Comparison of ENCODE assay signal across 18 cellular contexts in the genomic region with DNA sequence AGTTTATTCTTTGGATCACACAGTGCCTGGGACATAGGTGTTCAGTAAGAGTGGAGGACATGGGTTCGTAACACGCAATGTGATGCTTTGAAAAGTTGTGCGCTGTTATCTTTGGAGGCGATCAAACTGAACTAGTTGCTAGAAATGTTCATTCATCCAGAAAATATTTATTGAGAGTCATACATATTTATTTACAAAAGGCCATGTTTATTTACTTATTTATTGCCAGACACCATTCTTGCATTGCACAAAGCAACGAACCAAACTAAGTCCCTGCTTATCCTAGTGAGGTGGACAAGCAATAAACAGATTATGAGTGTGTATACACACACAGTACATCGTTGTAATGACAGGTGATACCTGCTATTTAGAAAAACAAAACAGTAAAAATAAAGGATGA. TPM values are rescaled to one million over a fixed set of nuclear protein-coding genes. Genes with fewer than 3 reads are reported as not detected.
DNase-seq lines count a peak whose midpoint lies in the region; ATAC-seq and TF ChIP-seq lines count a peak whose summit lies in the region.
"Had no signal": no experiment of that assay in that cellular context is flagged by ENCODE, and none has a peak within 500 bp of the region (broad histone marks: within the 10 kb centered on the region; RNA-seq: fewer than 3 reads in every experiment).

No MANE protein-coding gene starts in this region.

- H3K27ac ChIP-seq in iPS-20b (ENCODE audit: low read length) (no peak overlapping the region), tibial artery (peak overlapping the region; percentile 98 to 99)
- H3K27ac ChIP-seq: left lung, testis had no signal

- POLR2A ChIA-PET in WTC11 (lab: Charles Lee) (interaction anchor here (0.5 kb wide), 1 partner anchor 878 kb away, joined by 6 read pairs; no protein-coding TSS in a partner anchor), GM10248 (lab: Yijun Ruan, JAX) (no interaction called here)

- peaks cover 23% of the 10 kb centered on the region for H3K4me1 ChIP-seq in iPS-20b (ENCODE audit: insufficient read depth, low read length)
- H3K4me1 ChIP-seq in tibial artery, result peaks cover 0 to 36% (median 9%) of the 10 kb centered on the region in 4 donors

- H3K4me3 ChIP-seq in iPS-20b (ENCODE audit: low read length) (peak overlapping the region; percentile 73), tibial artery (no peak overlapping the region)
- H3K4me3 ChIP-seq: left lung, testis had no signal

- H3K27me3 ChIP-seq in iPS-20b (ENCODE audit: insufficient read depth, low read length), result peaks cover 48% of the 10 kb centered on the region
- H3K27me3 ChIP-seq in tibial artery, result no peaks in the 10 kb centered on the region
- H3K27me3 ChIP-seq: left lung, testis had no signal

- peaks cover 14% of the 10 kb centered on the region for H3K27me3 Mint-ChIP-seq in activated naive CD8-positive, alpha-beta T cell
- H3K27me3 Mint-ChIP-seq in activated naive CD8-positive, alpha-beta T cell treated with anti-CD3 and anti-CD28 coated beads, Interleukin-2, amount 50 U/mL, for 24 hours, result peaks cover 34% of the 10 kb centered on the region
- H3K27me3 Mint-ChIP-seq in WTC11 (ENCODE audit: low read depth), result peaks cover 29% of the 10 kb centered on the region
- peaks cover 73% of the 10 kb centered on the region for H3K27me3 Mint-ChIP-seq in activated naive CD4-positive, alpha-beta T cell treated with anti-CD3 and anti-CD28 coated beads, Interleukin-2, amount 10 ng/mL, durations not matched to agents 7 days and 5 days

- intact Hi-C loops in tibial artery (cut with DNase I; ENCODE audit: low total_unique reads), result loop anchor here (10.0 kb wide), 1 partner anchor 413 kb away; no protein-coding TSS in a partner anchor

- no peaks in the 10 kb centered on the region for H3K36me3 ChIP-seq in iPS-20b (ENCODE audit: insufficient read depth, low read depth, low read length)
- no peaks in the 10 kb centered on the region for H3K36me3 ChIP-seq in tibial artery
- H3K36me3 ChIP-seq: left lung had no signal

- TF ChIP-seq CTCF in WTC11 (IDR thresholded peaks at IDR 0.05) (no peak), tibial artery (IDR thresholded peaks at IDR 0.05) (no peak), GM10248 (IDR thresholded peaks at IDR 0.05; ENCODE audit: control extremely low read depth, extremely low read depth, low read depth, missing control alignments) (no peak)

- CTCF ChIA-PET in WTC11 (lab: Charles Lee), result no interaction called here
- CTCF ChIA-PET in GM10248 (lab: Yijun Ruan, JAX), result interaction anchor here (1.0 to 1.8 kb wide), 2 partner anchors 15 to 324 kb away, joined by 3 to 6 read pairs; no protein-coding TSS in a partner anchor
- CTCF ChIA-PET in activated naive CD4-positive, alpha-beta T cell treated with anti-CD3 and anti-CD28 coated beads, Interleukin-2, amount 10 ng/mL, durations not matched to agents 7 days and 5 days (lab: Charles Lee), result no interaction called here

- no peaks in the 10 kb centered on the region for H3K36me3 Mint-ChIP-seq in activated naive CD8-positive, alpha-beta T cell
- H3K36me3 Mint-ChIP-seq in activated naive CD8-positive, alpha-beta T cell treated with anti-CD3 and anti-CD28 coated beads, Interleukin-2, amount 50 U/mL, for 24 hours (ENCODE audit: low read depth), result no peaks in the 10 kb centered on the region
- H3K36me3 Mint-ChIP-seq in WTC11, result no peaks in the 10 kb centered on the region
- no peaks in the 10 kb centered on the region for H3K36me3 Mint-ChIP-seq in activated naive CD4-positive, alpha-beta T cell treated with anti-CD3 and anti-CD28 coated beads, Interleukin-2, amount 10 ng/mL, durations not matched to agents 7 days and 5 days

- peaks cover 11% of the 10 kb centered on the region for H3K4me1 Mint-ChIP-seq in activated naive CD8-positive, alpha-beta T cell (ENCODE audit: low read depth)
- H3K4me1 Mint-ChIP-seq in activated naive CD8-positive, alpha-beta T cell treated with anti-CD3 and anti-CD28 coated beads, Interleukin-2, amount 50 U/mL, for 24 hours, result peaks cover 11% of the 10 kb centered on the region
- H3K4me1 Mint-ChIP-seq in WTC11, result peaks cover 56% of the 10 kb centered on the region
- peaks cover 7% of the 10 kb centered on the region for H3K4me1 Mint-ChIP-seq in activated naive CD4-positive, alpha-beta T cell treated with anti-CD3 and anti-CD28 coated beads, Interleukin-2, amount 10 ng/mL, durations not matched to agents 7 days and 5 days

- no peak for DNase-seq in activated naive CD8-positive, alpha-beta T cell treated with anti-CD3 and anti-CD28 coated beads, Interleukin-2, amount 50 U/mL, for 24 hours
- DNase-seq in WTC11 (ENCODE audit: low spot score) (no peak), tibial artery (no peak), GM10248 (ENCODE audit: extremely low spot score) (no peak)
- DNase-seq in stimulated activated CD4-positive, alpha-beta T cell treated with anti-CD3 and anti-CD28 coated beads, Interleukin-12 subunit alpha, Interleukin-12 subunit beta, amount 100 ng/mL, for 4 hours, result no peak
- DNase-seq in activated naive CD4-positive, alpha-beta T cell treated with anti-CD3 and anti-CD28 coated beads, Interleukin-2, amount 10 ng/mL, durations not matched to agents 7 days and 5 days, result no peak
- DNase-seq: activated CD4-positive, alpha-beta T cell treated with anti-CD3 and anti-CD28 coated beads, Interleukin-2, amount 50 U/mL, for 4 hours; activated naive CD4-positive, alpha-beta T cell treated with Interleukin-2 at 50 U/mL for 16 hours; cerebellar nuclear complex; DMS153; effector memory CD8-positive, alpha-beta T cell; left lung; NCI-H524; retina; SHP77; testis had no signal

- no peak for ATAC-seq in activated naive CD8-positive, alpha-beta T cell treated with anti-CD3 and anti-CD28 coated beads, Interleukin-2, amount 50 U/mL, for 24 hours
- ATAC-seq in WTC11, result no peak
- ATAC-seq: effector memory CD8-positive, alpha-beta T cell; left lung had no signal

- no peaks in the 10 kb centered on the region for H3K9me3 Mint-ChIP-seq in activated naive CD8-positive, alpha-beta T cell (ENCODE audit: low read depth)
- H3K9me3 Mint-ChIP-seq in activated naive CD8-positive, alpha-beta T cell treated with anti-CD3 and anti-CD28 coated beads, Interleukin-2, amount 50 U/mL, for 24 hours, result no peaks in the 10 kb centered on the region
- no peaks in the 10 kb centered on the region for H3K9me3 Mint-ChIP-seq in WTC11
- no peaks in the 10 kb centered on the region for H3K9me3 Mint-ChIP-seq in activated naive CD4-positive, alpha-beta T cell treated with anti-CD3 and anti-CD28 coated beads, Interleukin-2, amount 10 ng/mL, durations not matched to agents 7 days and 5 days
- H3K9me3 Mint-ChIP-seq: effector memory CD8-positive, alpha-beta T cell had no signal

- H3K27ac Mint-ChIP-seq in activated naive CD8-positive, alpha-beta T cell, result no peak overlapping the region
- no peak overlapping the region for H3K27ac Mint-ChIP-seq in activated naive CD8-positive, alpha-beta T cell treated with anti-CD3 and anti-CD28 coated beads, Interleukin-2, amount 50 U/mL, for 24 hours
- H3K27ac Mint-ChIP-seq in WTC11, result no peak overlapping the region
- no peak overlapping the region for H3K27ac Mint-ChIP-seq in activated naive CD4-positive, alpha-beta T cell treated with anti-CD3 and anti-CD28 coated beads, Interleukin-2, amount 10 ng/mL, durations not matched to agents 7 days and 5 days
- H3K27ac Mint-ChIP-seq: effector memory CD8-positive, alpha-beta T cell had no signal

- H3K4me3 Mint-ChIP-seq in activated naive CD8-positive, alpha-beta T cell, result peak overlapping the region; percentile 53
- H3K4me3 Mint-ChIP-seq in activated naive CD8-positive, alpha-beta T cell treated with anti-CD3 and anti-CD28 coated beads, Interleukin-2, amount 50 U/mL, for 24 hours, result no peak overlapping the region
- H3K4me3 Mint-ChIP-seq in WTC11, result peak overlapping the region; percentile 81
- H3K4me3 Mint-ChIP-seq in activated naive CD4-positive, alpha-beta T cell treated with anti-CD3 and anti-CD28 coated beads, Interleukin-2, amount 10 ng/mL, durations not matched to agents 7 days and 5 days, result no peak overlapping the region
- H3K4me3 Mint-ChIP-seq: effector memory CD8-positive, alpha-beta T cell had no signal

- no peaks in the 10 kb centered on the region for H3K9me3 ChIP-seq in iPS-20b (ENCODE audit: insufficient read depth, low read depth, low read length)
- H3K9me3 ChIP-seq in tibial artery, result no peaks in the 10 kb centered on the region
- H3K9me3 ChIP-seq: left lung, testis had no signal

- peak overlapping the region; percentile 1; the same call in 1 of the 2 replicates for H3K9ac ChIP-seq in iPS-20b (ENCODE audit: low read depth, low read length)

TF ChIP-seq in WTC11, 78 proteins besides CTCF, POLR2A, EP300 and RAD21 (continues in another document):
- TF ChIP-seq MXD4 (CRISPR knock-in tag; IDR thresholded peaks at IDR 0.05; ENCODE audit: borderline replicate concordance) (no peak), SMAD4 (CRISPR knock-in tag; IDR thresholded peaks at IDR 0.05) (no peak), SOX15 (CRISPR knock-in tag; IDR thresholded peaks at IDR 0.05) (no peak), OVOL2 (CRISPR knock-in tag; IDR thresholded peaks at IDR 0.05; ENCODE audit: borderline replicate concordance) (no peak), ZBTB43 (CRISPR knock-in tag; IDR thresholded peaks at IDR 0.05) (no peak), SMAD3 (CRISPR knock-in tag; IDR thresholded peaks at IDR 0.05; ENCODE audit: borderline replicate concordance) (no peak)
- TF ChIP-seq, protein P1, sequence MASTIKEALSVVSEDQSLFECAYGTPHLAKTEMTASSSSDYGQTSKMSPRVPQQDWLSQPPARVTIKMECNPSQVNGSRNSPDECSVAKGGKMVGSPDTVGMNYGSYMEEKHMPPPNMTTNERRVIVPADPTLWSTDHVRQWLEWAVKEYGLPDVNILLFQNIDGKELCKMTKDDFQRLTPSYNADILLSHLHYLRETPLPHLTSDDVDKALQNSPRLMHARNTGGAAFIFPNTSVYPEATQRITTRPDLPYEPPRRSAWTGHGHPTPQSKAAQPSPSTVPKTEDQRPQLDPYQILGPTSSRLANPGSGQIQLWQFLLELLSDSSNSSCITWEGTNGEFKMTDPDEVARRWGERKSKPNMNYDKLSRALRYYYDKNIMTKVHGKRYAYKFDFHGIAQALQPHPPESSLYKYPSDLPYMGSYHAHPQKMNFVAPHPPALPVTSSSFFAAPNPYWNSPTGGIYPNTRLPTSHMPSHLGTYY (CRISPR knock-in tag; IDR thresholded peaks at IDR 0.05), result no peak

RNA-seq across cellular contexts. Expression of gene BHLHE41, which starts 12.6 kb away (rescaled TPM):
- total RNA-seq in WTC11 (2021), result 5.9 to 7.6 TPM (median 6.7 TPM) in 3 replicates

Comparison
In these comparisons a context has a peak if more than half of its experiments do, and no peak if none do; other contexts are left out.
1. H3K4me3 Mint-ChIP-seq: peak in activated naive CD8-positive, alpha-beta T cell (single experiment) and WTC11 (single experiment); none in activated naive CD8-positive, alpha-beta T cell treated with anti-CD3 and anti-CD28 coated beads, Interleukin-2, amount 50 U/mL, for 24 hours (single experiment) and activated naive CD4-positive, alpha-beta T cell treated with anti-CD3 and anti-CD28 coated beads, Interleukin-2, amount 10 ng/mL, durations not matched to agents 7 days and 5 days (single experiment).